Comparison of ENCODE assay signal across 9 cellular contexts in the genomic region with DNA sequence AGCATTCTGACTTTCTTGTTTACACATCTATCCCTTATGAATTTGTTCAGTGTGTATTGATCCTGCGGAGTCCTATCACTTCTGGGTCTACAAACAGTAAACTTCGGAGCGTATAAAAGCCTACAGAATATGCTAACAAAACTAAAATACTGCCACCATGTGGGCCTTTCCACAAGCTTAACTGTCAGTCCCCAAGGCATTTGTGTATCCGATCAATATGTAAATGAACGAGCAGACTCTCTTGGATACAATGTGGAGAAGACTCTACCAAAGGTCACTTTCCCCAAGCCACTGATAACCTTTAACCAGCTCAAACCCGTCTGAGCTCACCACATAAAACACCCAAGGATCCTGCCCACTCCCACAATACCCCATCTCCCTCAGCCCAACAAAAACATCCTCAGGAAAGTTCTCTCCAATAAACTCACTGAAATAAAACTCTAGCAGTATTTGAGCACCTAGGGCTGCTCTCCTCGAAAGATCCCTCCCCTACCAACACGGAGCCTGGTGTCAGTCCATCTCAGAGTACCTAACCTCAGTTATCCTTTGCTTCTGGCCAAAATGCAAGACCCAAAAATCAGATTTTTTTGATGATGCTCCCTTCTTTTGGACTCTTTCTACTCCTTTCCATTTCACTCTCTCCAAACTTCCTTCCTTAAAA. TPM values are rescaled to one million over a fixed set of nuclear protein-coding genes. Genes with fewer than 3 reads are reported as not detected.
DNase-seq lines count a peak whose midpoint lies in the region; ATAC-seq and TF ChIP-seq lines count a peak whose summit lies in the region.
"Had no signal": no experiment of that assay in that cellular context is flagged by ENCODE, and none has a peak within 500 bp of the region (broad histone marks: within the 10 kb centered on the region; RNA-seq: fewer than 3 reads in every experiment).

No MANE protein-coding gene starts in this region.

- peaks cover 3 to 23% (median 17%) of the 10 kb centered on the region in 4 donors for H3K4me1 Mint-ChIP-seq in naive thymus-derived CD8-positive, alpha-beta T cell
- H3K4me1 Mint-ChIP-seq in stimulated activated naive CD8-positive, alpha-beta T cell treated with anti-CD3 and anti-CD28 coated beads, Interleukin-15, amount 100 ng/mL, for 72 hours = peaks cover 6% of the 10 kb centered on the region

- peaks cover 0 to 97% (median 21%) of the 10 kb centered on the region in 3 donors for H3K36me3 Mint-ChIP-seq in naive thymus-derived CD8-positive, alpha-beta T cell

- no peak for ATAC-seq in naive thymus-derived CD8-positive, alpha-beta T cell
- ATAC-seq in stimulated activated naive CD8-positive, alpha-beta T cell treated with anti-CD3 and anti-CD28 coated beads, Interleukin-15, amount 100 ng/mL, for 72 hours = no peak
- ATAC-seq in HG02763 (IDR thresholded peaks at IDR 0.05; ENCODE audit: unreplicated experiment) (no peak), aorta (ENCODE audit: low FRiP score) (no peak)

- H3K4me3 ChIP-seq in DOHH2 (ENCODE audit: low read length) (no peak overlapping the region), dorsolateral prefrontal cortex (no peak overlapping the region), aorta (ENCODE audit: low read length in 2 of 2) (no peak overlapping the region)

- no peaks in the 10 kb centered on the region for H4K20me1 ChIP-seq in DOHH2 (ENCODE audit: control insufficient read depth, insufficient read depth, low read depth, low read length)

- no peak overlapping the region for H3K4me3 Mint-ChIP-seq in naive thymus-derived CD8-positive, alpha-beta T cell
- no peak overlapping the region for H3K4me3 Mint-ChIP-seq in stimulated activated naive CD8-positive, alpha-beta T cell treated with anti-CD3 and anti-CD28 coated beads, Interleukin-15, amount 100 ng/mL, for 72 hours

- H3F3A ChIP-seq in DOHH2 (ENCODE audit: control insufficient read depth, insufficient read depth) = no peaks in the 10 kb centered on the region

- H3K27me3 Mint-ChIP-seq in naive thymus-derived CD8-positive, alpha-beta T cell = no peaks in the 10 kb centered on the region
- H3K27me3 Mint-ChIP-seq in stimulated activated naive CD8-positive, alpha-beta T cell treated with anti-CD3 and anti-CD28 coated beads, Interleukin-15, amount 100 ng/mL, for 72 hours = no peaks in the 10 kb centered on the region

- H3K36me3 ChIP-seq in DOHH2 (ENCODE audit: control insufficient read depth, low read length) = no peaks in the 10 kb centered on the region
- H3K36me3 ChIP-seq in aorta (ENCODE audit: control insufficient read depth in 1 of 2, insufficient read depth in 2 of 2, low read length in 1 of 2) = no peaks in the 10 kb centered on the region

- H3K27me3 ChIP-seq in DOHH2 (ENCODE audit: control insufficient read depth, low read length) (no peaks in the 10 kb centered on the region), dorsolateral prefrontal cortex (peaks cover 0 to 10% (median 0%) of the 10 kb centered on the region in 45 donors), aorta (ENCODE audit: control insufficient read depth in 1 of 2, insufficient read depth in 2 of 2, low read length in 1 of 2) (no peaks in the 10 kb centered on the region)

- no peaks in the 10 kb centered on the region for H3K79me2 ChIP-seq in DOHH2 (ENCODE audit: control insufficient read depth, low read length)

- DNase-seq in NCI-H526 treated with DMSO at 0.1 percent for 48 hours (lab: John Stamatoyannopoulos, UW) (peak; percentile 16), dorsolateral prefrontal cortex (no peak), T-helper 1 cell (no peak), aorta (no peak)
- DNase-seq in naive thymus-derived CD8-positive, alpha-beta T cell = no peak
- DNase-seq in stimulated activated naive CD8-positive, alpha-beta T cell treated with anti-CD3 and anti-CD28 coated beads, Interleukin-15, amount 100 ng/mL, for 72 hours = no peak
- DNase-seq: activated CD4-positive, alpha-beta T cell treated with anti-CD3 and anti-CD28 coated beads for 1 hour had no signal

- H3K27ac ChIP-seq in DOHH2 (ENCODE audit: low read depth, low read length) (no peak overlapping the region), dorsolateral prefrontal cortex (no peak overlapping the region), aorta (ENCODE audit: low read depth in 1 of 2, low read length in 2 of 2) (no peak overlapping the region)

- H3K4me2 ChIP-seq in DOHH2 (ENCODE audit: low read length) = no peak overlapping the region

- intact Hi-C loops in dorsolateral prefrontal cortex (cut with DNase I) (loop anchor here in 1 of 2 donors (10.0 kb wide), 2 partner anchors 163 to 303 kb away; a partner anchor contains a TSS), aorta (cut with DNase I) (no loop called here)

- no peaks in the 10 kb centered on the region for H3K9me3 Mint-ChIP-seq in naive thymus-derived CD8-positive, alpha-beta T cell
- no peaks in the 10 kb centered on the region for H3K9me3 Mint-ChIP-seq in stimulated activated naive CD8-positive, alpha-beta T cell treated with anti-CD3 and anti-CD28 coated beads, Interleukin-15, amount 100 ng/mL, for 72 hours

- peaks cover 3% of the 10 kb centered on the region; the same call in 1 of the 2 replicates for H3K4me1 ChIP-seq in DOHH2 (ENCODE audit: control insufficient read depth, low read length)
- no peaks in the 10 kb centered on the region for H3K4me1 ChIP-seq in aorta (ENCODE audit: control insufficient read depth in 1 of 2, insufficient read depth in 2 of 2, low read length in 2 of 2)

- WGBS in aorta, 2 donors = 41 to 44% methylated on average over 8 of the region's 8 CpGs

- H3K27ac Mint-ChIP-seq in naive thymus-derived CD8-positive, alpha-beta T cell = peak overlapping the region in 8 of 10 donors; percentile 61 to 86 (median 72)
- H3K27ac Mint-ChIP-seq in stimulated activated naive CD8-positive, alpha-beta T cell treated with anti-CD3 and anti-CD28 coated beads, Interleukin-15, amount 100 ng/mL, for 72 hours = peak overlapping the region in 1 of 2 donors; percentile 23

- POLR2A ChIA-PET in naive thymus-derived CD8-positive, alpha-beta T cell (lab: Charles Lee) = interaction anchor here (0.7 kb wide), 1 partner anchor 79 kb away, joined by 4 read pairs; no protein-coding TSS in a partner anchor

- no peaks in the 10 kb centered on the region for H3K9me2 ChIP-seq in DOHH2 (replicated peaks; ENCODE audit: control insufficient read depth, low read length)

- peak; percentile 34 for TF ChIP-seq CTCF in DOHH2 (IDR thresholded peaks at IDR 0.05; ENCODE audit: low read depth, low read length, poor library complexity, severe bottlenecking)
- TF ChIP-seq CTCF in dorsolateral prefrontal cortex (IDR thresholded peaks at IDR 0.05 in 54 of 56, conservative IDR thresholded peaks at IDR 0.05 in 2 of 56; ENCODE audit: low read depth in 1 of 56, partially characterized antibody in 56 of 56) = peak in 41 of 56 donors; percentile 5 to 55 (median 34)

- H3K9me3 ChIP-seq in DOHH2 (ENCODE audit: control insufficient read depth, insufficient read depth, low read length) (no peaks in the 10 kb centered on the region), aorta (ENCODE audit: control insufficient read depth, low read length) (no peaks in the 10 kb centered on the region)

RNA-seq across cellular contexts. Expression of a gene that starts 17.8 kb away (rescaled TPM):
- total RNA-seq in dorsolateral prefrontal cortex (10 to 100 TPM in 94 of 120 experiments, 1 to 10 TPM in 26; 5.2 to 20.6 (median 12.1) TPM), aorta (10 to 100 TPM; 15.7 to 48.7 TPM)
- total RNA-seq in naive thymus-derived CD8-positive, alpha-beta T cell = 100 to 1,000 TPM; 110 to 112 TPM
- 10 to 100 TPM; 56.8 to 88.0 (median 72.6) TPM for polyA plus RNA-seq in naive thymus-derived CD8-positive, alpha-beta T cell
- 10 to 100 TPM; 12.4 to 18.9 TPM for polyA plus RNA-seq in aorta

RNA-seq across cellular contexts. Expression of a gene that starts 42.3 kb away (rescaled TPM):
- total RNA-seq in dorsolateral prefrontal cortex (10 to 100 TPM; 13.5 to 28.7 (median 21.8) TPM), aorta (10 to 100 TPM; 15.1 to 19.2 TPM)
- 10 to 100 TPM; 29.3 to 33.6 TPM for total RNA-seq in naive thymus-derived CD8-positive, alpha-beta T cell
- 10 to 100 TPM; 48.5 to 72.7 (median 59.8) TPM for polyA plus RNA-seq in naive thymus-derived CD8-positive, alpha-beta T cell
- 10 to 100 TPM; 19.5 to 30.6 TPM for polyA plus RNA-seq in aorta
